ENCODE assay signal across 8 cellular contexts in genomic region chr7:150404785-150405583, GRCh38. TPM values are rescaled to one million over a fixed set of nuclear protein-coding genes. Genes with fewer than 3 reads are reported as not detected.
DNase-seq lines count a peak whose midpoint lies in the region; ATAC-seq and TF ChIP-seq lines count a peak whose summit lies in the region.

No MANE protein-coding gene starts in this region.

- H3K4me3 ChIP-seq in AG04450 (ENCODE audit: low read depth, low read length), result peak overlapping the region; percentile 68

- CTCF ChIA-PET in AG04450 (lab: Charles Lee), result interaction anchor here (0.8 to 2.5 kb wide), 6 partner anchors 13 to 56 kb away, joined by 3 to 9 read pairs (median 4); no protein-coding TSS in a partner anchor

- peak; percentile 61 for DNase-seq in AG04450 (ENCODE audit: low read depth, low spot score)
- peak; percentile 95 for DNase-seq in NCI-H2227 (lab: John Stamatoyannopoulos, UW; ENCODE audit: unreplicated experiment)
- DNase-seq in activated CD4-positive, alpha-beta T cell treated with anti-CD3 and anti-CD28 coated beads for 4 hours, result peak; percentile 60 to 64
- peak; percentile 95 for DNase-seq in left kidney (ENCODE audit: low read depth, low spot score)
- peak in 3 of 4 experiments; percentile 42 to 65 (median 59) for DNase-seq in stimulated activated CD4-positive, alpha-beta T cell treated with anti-CD3 and anti-CD28 coated beads, Interleukin-1b, Interleukin-23, amount 100 ng/mL, for 24 hours (ENCODE audit: low read depth in 4 of 4, low spot score in 1 of 4)

- POLR2A ChIA-PET in AG04450 (lab: Yijun Ruan, JAX), result interaction anchor here (0.6 to 1.7 kb wide), 5 partner anchors 16 to 65 kb away, joined by 3 to 7 read pairs (median 3); partner anchors contain the start of gene REPIN1

- TF ChIP-seq CTCF in AG04450 (IDR thresholded peaks at IDR 0.05; ENCODE audit: low read depth, low read length), result no peak; the same call in 1 of the 2 replicates

- no peaks in the 10 kb centered on the region; the same call in 1 of the 2 replicates for H3K9me3 ChIP-seq in AG04450 (ENCODE audit: control insufficient read depth, insufficient read depth, low read length)

- ATAC-seq in GM18520 (IDR thresholded peaks at IDR 0.05; ENCODE audit: unreplicated experiment), result peak; percentile 44
- ATAC-seq in HG03060 (IDR thresholded peaks at IDR 0.05; ENCODE audit: low read depth, unreplicated experiment), result peak; percentile 26

- H3K27me3 ChIP-seq in AG04450 (ENCODE audit: control insufficient read depth, insufficient read depth, low read length), result no peaks in the 10 kb centered on the region

- peak overlapping the region; percentile 73 for H3K27ac ChIP-seq in AG04450 (ENCODE audit: low read depth, low read length)
- peak overlapping the region; percentile 95 for H3K27ac ChIP-seq in cingulate gyrus (ENCODE audit: low read depth, low read length)

RNA-seq across cellular contexts. Expression of gene ZNF775, which starts 25.9 kb away (rescaled TPM):
- 2.2 and 3.0 TPM in 2 replicates for polyA plus RNA-seq in AG04450 (2011; rRNA removed)
- 1.1 and 2.0 TPM in 2 replicates for polyA minus RNA-seq in AG04450 (2011; rRNA and poly(A)+ RNA removed)

RNA-seq across cellular contexts. Expression of gene REPIN1, which starts 36.4 kb away (rescaled TPM):
- polyA plus RNA-seq in AG04450 (2011; rRNA removed), result 28.4 and 38.3 TPM in 2 replicates
- polyA minus RNA-seq in AG04450 (2011; rRNA and poly(A)+ RNA removed), result 21.4 and 22.8 TPM in 2 replicates

RNA-seq across cellular contexts. Expression of gene GIMAP8, which starts 45.4 kb away (rescaled TPM):
- polyA plus RNA-seq in AG04450 (2011; rRNA removed), result not detected in 2 replicates
- polyA minus RNA-seq in AG04450 (2011; rRNA and poly(A)+ RNA removed), result not detected in 2 replicates

Comparison
In these comparisons a context has a peak if more than half of its experiments do, and no peak if none do; other contexts are left out.
1. Peak in every context shown above with its lines: DNase-seq, ATAC-seq, H3K4me3 ChIP-seq and H3K27ac ChIP-seq.